In the genomic region with DNA sequence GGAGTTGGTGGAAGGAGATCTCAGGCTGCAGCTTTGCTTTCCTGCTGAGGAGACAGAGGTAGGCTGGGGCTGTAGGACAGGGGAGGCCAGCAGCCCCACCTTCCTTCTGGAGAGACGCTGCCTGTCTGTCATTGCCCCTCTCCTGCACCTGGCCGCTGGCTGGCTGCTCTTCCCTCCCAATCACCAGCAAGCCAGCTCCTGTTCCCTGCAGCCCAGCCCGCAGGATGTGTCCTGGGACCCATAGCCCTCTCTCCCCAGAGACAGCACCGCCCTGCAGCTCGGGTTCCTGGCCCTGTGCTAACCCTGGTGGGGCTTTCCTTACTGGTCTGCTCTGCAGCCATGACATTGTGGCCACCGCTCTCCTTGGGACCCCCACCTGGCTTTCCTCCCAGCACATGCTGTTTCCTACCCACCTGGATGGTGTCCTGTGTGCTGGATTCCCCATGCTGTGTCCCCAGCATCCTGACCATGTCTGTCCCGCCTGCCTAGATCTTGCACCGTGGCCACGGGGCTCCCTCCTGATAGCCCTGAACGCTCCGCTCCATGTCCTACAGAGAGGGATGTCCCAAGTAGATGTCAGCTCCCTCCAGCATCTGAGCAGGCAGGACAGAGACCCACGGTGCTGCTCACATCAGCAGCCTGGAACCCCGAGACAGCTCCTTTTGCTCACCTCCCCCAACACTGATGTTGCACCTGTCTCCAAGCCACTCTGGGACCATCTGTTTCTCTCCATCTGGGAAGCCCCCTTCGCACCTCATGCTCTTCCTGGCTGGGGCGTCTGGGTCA, we compare ENCODE assay signal across 1 cellular context.
TF ChIP-seq lines count a peak whose summit lies in the region.

No MANE protein-coding gene starts in this region.

TF ChIP-seq in WTC11, 78 proteins besides CTCF, POLR2A, EP300 and RAD21 (continued from another document):
- TF ChIP-seq AFF4 (CRISPR knock-in tag; IDR thresholded peaks at IDR 0.05; ENCODE audit: borderline replicate concordance) (no peak), JUN (CRISPR knock-in tag; IDR thresholded peaks at IDR 0.05) (no peak), ARID4B (CRISPR knock-in tag; IDR thresholded peaks at IDR 0.05; ENCODE audit: borderline replicate concordance) (no peak), SOX15 (CRISPR knock-in tag; IDR thresholded peaks at IDR 0.05) (no peak), IRF2 (CRISPR knock-in tag; IDR thresholded peaks at IDR 0.05; ENCODE audit: borderline replicate concordance, low read depth) (no peak), ERG (CRISPR knock-in tag; IDR thresholded peaks at IDR 0.05) (no peak), GRHL2 (CRISPR knock-in tag; IDR thresholded peaks at IDR 0.05; ENCODE audit: insufficient replicate concordance, severe bottlenecking) (no peak), ZNF138 (CRISPR knock-in tag; conservative IDR thresholded peaks at IDR 0.05) (no peak), NFE2L1 (CRISPR knock-in tag; IDR thresholded peaks at IDR 0.05) (no peak), EMX1 (CRISPR knock-in tag; IDR thresholded peaks at IDR 0.05) (no peak)
- TF ChIP-seq, protein P1, sequence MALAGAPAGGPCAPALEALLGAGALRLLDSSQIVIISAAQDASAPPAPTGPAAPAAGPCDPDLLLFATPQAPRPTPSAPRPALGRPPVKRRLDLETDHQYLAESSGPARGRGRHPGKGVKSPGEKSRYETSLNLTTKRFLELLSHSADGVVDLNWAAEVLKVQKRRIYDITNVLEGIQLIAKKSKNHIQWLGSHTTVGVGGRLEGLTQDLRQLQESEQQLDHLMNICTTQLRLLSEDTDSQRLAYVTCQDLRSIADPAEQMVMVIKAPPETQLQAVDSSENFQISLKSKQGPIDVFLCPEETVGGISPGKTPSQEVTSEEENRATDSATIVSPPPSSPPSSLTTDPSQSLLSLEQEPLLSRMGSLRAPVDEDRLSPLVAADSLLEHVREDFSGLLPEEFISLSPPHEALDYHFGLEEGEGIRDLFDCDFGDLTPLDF (CRISPR knock-in tag; IDR thresholded peaks at IDR 0.05), result no peak
